ENCODE assay signal across 11 cellular contexts in genomic region chr3:36918050-36918449, GRCh38. TPM values are rescaled to one million over a fixed set of nuclear protein-coding genes. Genes with fewer than 3 reads are reported as not detected.
DNase-seq lines count a peak whose midpoint lies in the region; ATAC-seq, FAIRE-seq and TF ChIP-seq lines count a peak whose summit lies in the region.
"Had no signal": no experiment of that assay in that cellular context is flagged by ENCODE, and none has a peak within 500 bp of the region (broad histone marks: within the 10 kb centered on the region; RNA-seq: fewer than 3 reads in every experiment).

No MANE protein-coding gene starts in this region.

- no peaks in the 10 kb centered on the region for H3K36me3 Mint-ChIP-seq in activated T-helper 17 cell treated with anti-CD3 and anti-CD28 coated beads, Interleukin-2, amount 50 U/mL, for 72 hours (ENCODE audit: low read depth)
- peaks cover 10% of the 10 kb centered on the region for H3K36me3 Mint-ChIP-seq in WTC11

- peak; percentile 24 for FAIRE-seq in GM12892 (lab: Jason Lieb, UNC)
- FAIRE-seq: endometrium, G401.6 had no signal

- peak overlapping the region; percentile 71 for H3K27ac Mint-ChIP-seq in activated T-helper 17 cell treated with anti-CD3 and anti-CD28 coated beads, Interleukin-2, amount 50 U/mL, for 72 hours
- no peak overlapping the region for H3K27ac Mint-ChIP-seq in WTC11

- H3K4me3 Mint-ChIP-seq in activated T-helper 17 cell treated with anti-CD3 and anti-CD28 coated beads, Interleukin-2, amount 50 U/mL, for 72 hours, result peak overlapping the region; percentile 59
- H3K4me3 Mint-ChIP-seq in WTC11, result no peak overlapping the region

- H3K27me3 Mint-ChIP-seq in activated T-helper 17 cell treated with anti-CD3 and anti-CD28 coated beads, Interleukin-2, amount 50 U/mL, for 72 hours, result no peaks in the 10 kb centered on the region
- H3K27me3 Mint-ChIP-seq in WTC11 (ENCODE audit: low read depth), result no peaks in the 10 kb centered on the region; the same call in 1 of the 2 replicates

- POLR2A ChIA-PET in WTC11 (lab: Charles Lee), result no interaction called here

- CTCF ChIA-PET in WTC11 (lab: Charles Lee), result no interaction called here

- no peak for TF ChIP-seq POLR2A in GM12892 (IDR thresholded peaks at IDR 0.05; ENCODE audit: low read depth, low read length)

- H3K4me1 Mint-ChIP-seq in activated T-helper 17 cell treated with anti-CD3 and anti-CD28 coated beads, Interleukin-2, amount 50 U/mL, for 72 hours, result peaks cover 28% of the 10 kb centered on the region
- no peaks in the 10 kb centered on the region for H3K4me1 Mint-ChIP-seq in WTC11

- ATAC-seq in GM21381 (IDR thresholded peaks at IDR 0.05; ENCODE audit: unreplicated experiment), result peak; percentile 91
- peak; percentile 79 for ATAC-seq in HG03354 (IDR thresholded peaks at IDR 0.05; ENCODE audit: poor library complexity, severe bottlenecking, unreplicated experiment)
- peak; percentile 88 for ATAC-seq in activated T-helper 17 cell treated with anti-CD3 and anti-CD28 coated beads, Interleukin-2, amount 50 U/mL, for 72 hours (replicated peaks)
- ATAC-seq in Right ventricle myocardium superior (ENCODE audit: poor library complexity), result no peak
- no peak for ATAC-seq in WTC11

- no peak for DNase-seq in GM12892 (ENCODE audit: insufficient read length)
- no peak for DNase-seq in hippocampal formation (lab: John Stamatoyannopoulos, UW)
- no peak for DNase-seq in Right ventricle myocardium superior
- no peak for DNase-seq in cerebellum (ENCODE audit: low spot score)
- no peak for DNase-seq in WTC11 (ENCODE audit: low spot score)
- DNase-seq: NCI-H1417 treated with DMSO at 0.1 percent for 48 hours had no signal

- intact Hi-C loops in Right ventricle myocardium superior (cut with DNase I), result no loop called here

- no peak for TF ChIP-seq CTCF in WTC11 (IDR thresholded peaks at IDR 0.05)

- H3K9me3 Mint-ChIP-seq in activated T-helper 17 cell treated with anti-CD3 and anti-CD28 coated beads, Interleukin-2, amount 50 U/mL, for 72 hours, result peaks cover 7% of the 10 kb centered on the region
- peaks cover 15% of the 10 kb centered on the region for H3K9me3 Mint-ChIP-seq in WTC11

TF ChIP-seq in WTC11, 78 proteins besides CTCF, POLR2A, EP300 and RAD21 (continues in another document):
- no peak for TF ChIP-seq KAT7 (CRISPR knock-in tag; IDR thresholded peaks at IDR 0.05; ENCODE audit: borderline replicate concordance)
- TF ChIP-seq ZNF423 (CRISPR knock-in tag; IDR thresholded peaks at IDR 0.05), result no peak
- TF ChIP-seq, protein P1, sequence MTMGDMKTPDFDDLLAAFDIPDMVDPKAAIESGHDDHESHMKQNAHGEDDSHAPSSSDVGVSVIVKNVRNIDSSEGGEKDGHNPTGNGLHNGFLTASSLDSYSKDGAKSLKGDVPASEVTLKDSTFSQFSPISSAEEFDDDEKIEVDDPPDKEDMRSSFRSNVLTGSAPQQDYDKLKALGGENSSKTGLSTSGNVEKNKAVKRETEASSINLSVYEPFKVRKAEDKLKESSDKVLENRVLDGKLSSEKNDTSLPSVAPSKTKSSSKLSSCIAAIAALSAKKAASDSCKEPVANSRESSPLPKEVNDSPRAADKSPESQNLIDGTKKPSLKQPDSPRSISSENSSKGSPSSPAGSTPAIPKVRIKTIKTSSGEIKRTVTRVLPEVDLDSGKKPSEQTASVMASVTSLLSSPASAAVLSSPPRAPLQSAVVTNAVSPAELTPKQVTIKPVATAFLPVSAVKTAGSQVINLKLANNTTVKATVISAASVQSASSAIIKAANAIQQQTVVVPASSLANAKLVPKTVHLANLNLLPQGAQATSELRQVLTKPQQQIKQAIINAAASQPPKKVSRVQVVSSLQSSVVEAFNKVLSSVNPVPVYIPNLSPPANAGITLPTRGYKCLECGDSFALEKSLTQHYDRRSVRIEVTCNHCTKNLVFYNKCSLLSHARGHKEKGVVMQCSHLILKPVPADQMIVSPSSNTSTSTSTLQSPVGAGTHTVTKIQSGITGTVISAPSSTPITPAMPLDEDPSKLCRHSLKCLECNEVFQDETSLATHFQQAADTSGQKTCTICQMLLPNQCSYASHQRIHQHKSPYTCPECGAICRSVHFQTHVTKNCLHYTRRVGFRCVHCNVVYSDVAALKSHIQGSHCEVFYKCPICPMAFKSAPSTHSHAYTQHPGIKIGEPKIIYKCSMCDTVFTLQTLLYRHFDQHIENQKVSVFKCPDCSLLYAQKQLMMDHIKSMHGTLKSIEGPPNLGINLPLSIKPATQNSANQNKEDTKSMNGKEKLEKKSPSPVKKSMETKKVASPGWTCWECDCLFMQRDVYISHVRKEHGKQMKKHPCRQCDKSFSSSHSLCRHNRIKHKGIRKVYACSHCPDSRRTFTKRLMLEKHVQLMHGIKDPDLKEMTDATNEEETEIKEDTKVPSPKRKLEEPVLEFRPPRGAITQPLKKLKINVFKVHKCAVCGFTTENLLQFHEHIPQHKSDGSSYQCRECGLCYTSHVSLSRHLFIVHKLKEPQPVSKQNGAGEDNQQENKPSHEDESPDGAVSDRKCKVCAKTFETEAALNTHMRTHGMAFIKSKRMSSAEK (CRISPR knock-in tag; IDR thresholded peaks at IDR 0.05; ENCODE audit: borderline replicate concordance), result no peak
- no peak for TF ChIP-seq MXD4 (CRISPR knock-in tag; IDR thresholded peaks at IDR 0.05; ENCODE audit: borderline replicate concordance)
- no peak for TF ChIP-seq CBFB (CRISPR knock-in tag; IDR thresholded peaks at IDR 0.05; ENCODE audit: low read depth)
- no peak for TF ChIP-seq CREB1 (CRISPR knock-in tag; IDR thresholded peaks at IDR 0.05)
- no peak for TF ChIP-seq ZNF396 (CRISPR knock-in tag; IDR thresholded peaks at IDR 0.05; ENCODE audit: borderline replicate concordance)
- TF ChIP-seq, protein P2, sequence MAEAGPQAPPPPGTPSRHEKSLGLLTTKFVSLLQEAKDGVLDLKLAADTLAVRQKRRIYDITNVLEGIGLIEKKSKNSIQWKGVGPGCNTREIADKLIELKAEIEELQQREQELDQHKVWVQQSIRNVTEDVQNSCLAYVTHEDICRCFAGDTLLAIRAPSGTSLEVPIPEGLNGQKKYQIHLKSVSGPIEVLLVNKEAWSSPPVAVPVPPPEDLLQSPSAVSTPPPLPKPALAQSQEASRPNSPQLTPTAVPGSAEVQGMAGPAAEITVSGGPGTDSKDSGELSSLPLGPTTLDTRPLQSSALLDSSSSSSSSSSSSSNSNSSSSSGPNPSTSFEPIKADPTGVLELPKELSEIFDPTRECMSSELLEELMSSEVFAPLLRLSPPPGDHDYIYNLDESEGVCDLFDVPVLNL (CRISPR knock-in tag; IDR thresholded peaks at IDR 0.05; ENCODE audit: borderline replicate concordance, low read depth), result no peak
- no peak for TF ChIP-seq ATF2 (CRISPR knock-in tag; IDR thresholded peaks at IDR 0.05; ENCODE audit: borderline replicate concordance, low read depth)
- TF ChIP-seq FOXJ3 (CRISPR knock-in tag; IDR thresholded peaks at IDR 0.05; ENCODE audit: borderline replicate concordance), result no peak
- no peak for TF ChIP-seq NFATC4 (CRISPR knock-in tag; IDR thresholded peaks at IDR 0.05)
- TF ChIP-seq ZNF138 (CRISPR knock-in tag; conservative IDR thresholded peaks at IDR 0.05), result no peak
- no peak for TF ChIP-seq GABPB1 (CRISPR knock-in tag; IDR thresholded peaks at IDR 0.05)
- no peak for TF ChIP-seq ZNF281 (CRISPR knock-in tag; IDR thresholded peaks at IDR 0.05)
- TF ChIP-seq TEAD4 (CRISPR knock-in tag; IDR thresholded peaks at IDR 0.05), result no peak
- TF ChIP-seq PREB (CRISPR knock-in tag; IDR thresholded peaks at IDR 0.05; ENCODE audit: borderline replicate concordance), result no peak
- TF ChIP-seq ZNF121 (CRISPR knock-in tag; IDR thresholded peaks at IDR 0.05), result no peak

RNA-seq across cellular contexts. Expression of gene TRANK1, which starts 26.8 kb away (rescaled TPM):
- polyA plus RNA-seq in GM12892 (2012; ENCODE audit: missing spikeins), result 5.7 TPM
- total RNA-seq in activated T-helper 17 cell treated with anti-CD3 and anti-CD28 coated beads, Interleukin-2, amount 50 U/mL, for 72 hours, result 10 to 100 TPM; 12.3 to 12.8 TPM
- total RNA-seq in Right ventricle myocardium superior, result 3.4 TPM
- 18.8 TPM for total RNA-seq in cerebellum
- 10.5 to 12.2 TPM (median 11.4 TPM) in 3 replicates for total RNA-seq in WTC11 (2021)

Comparison
In these comparisons a context has a peak if more than half of its experiments do, and no peak if none do; other contexts are left out.
1. ATAC-seq: peak in GM21381 (single experiment), HG03354 (single experiment) and activated T-helper 17 cell treated with anti-CD3 and anti-CD28 coated beads, Interleukin-2, amount 50 U/mL, for 72 hours (single experiment); none in Right ventricle myocardium superior (single experiment) and WTC11 (single experiment).